1 cellular context compared by ENCODE assay signal in the genomic region with DNA sequence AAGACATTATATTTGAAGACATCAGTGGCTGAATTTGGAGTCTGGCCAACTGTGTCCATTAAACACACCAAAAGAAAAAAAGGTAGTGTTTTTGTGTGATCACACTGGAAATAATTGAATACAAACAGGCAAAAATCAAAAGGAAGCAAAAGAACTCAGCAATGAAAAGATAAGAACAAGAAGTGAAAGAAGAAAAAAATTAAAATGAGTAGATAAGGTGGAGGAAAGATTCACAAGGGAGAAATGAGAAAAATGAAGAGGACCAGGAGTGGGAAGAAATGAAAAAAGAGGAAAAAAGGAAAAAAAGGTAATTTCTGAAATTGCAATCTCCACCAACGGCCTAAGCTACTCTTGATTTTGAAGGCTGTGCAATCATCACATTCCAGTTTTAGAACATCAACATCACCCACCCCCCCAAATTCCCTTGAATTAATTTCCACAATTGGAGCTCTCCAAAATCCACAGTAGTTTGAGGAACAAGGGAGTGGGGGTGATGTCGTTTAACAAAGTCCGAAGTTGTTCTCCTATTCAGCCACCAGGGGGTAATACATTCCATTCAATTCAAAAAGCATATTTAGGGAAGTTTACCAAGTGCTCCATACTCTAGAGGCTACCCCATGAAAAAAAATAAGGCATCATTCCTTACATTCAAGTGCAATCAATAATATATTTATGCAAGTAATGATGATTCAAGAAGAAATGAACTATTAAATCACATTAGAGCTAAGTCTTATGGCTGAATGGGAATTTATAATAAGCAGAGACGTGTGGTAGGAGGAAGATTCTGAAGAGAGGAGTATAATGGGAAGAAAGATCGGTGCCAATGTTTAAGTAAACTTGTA.
TF ChIP-seq lines count a peak whose summit lies in the region.

No MANE protein-coding gene starts in this region.

TF ChIP-seq in K562, 482 proteins besides CTCF, POLR2A, EP300 and RAD21 (continued from another document):
- TF ChIP-seq, protein P1, sequence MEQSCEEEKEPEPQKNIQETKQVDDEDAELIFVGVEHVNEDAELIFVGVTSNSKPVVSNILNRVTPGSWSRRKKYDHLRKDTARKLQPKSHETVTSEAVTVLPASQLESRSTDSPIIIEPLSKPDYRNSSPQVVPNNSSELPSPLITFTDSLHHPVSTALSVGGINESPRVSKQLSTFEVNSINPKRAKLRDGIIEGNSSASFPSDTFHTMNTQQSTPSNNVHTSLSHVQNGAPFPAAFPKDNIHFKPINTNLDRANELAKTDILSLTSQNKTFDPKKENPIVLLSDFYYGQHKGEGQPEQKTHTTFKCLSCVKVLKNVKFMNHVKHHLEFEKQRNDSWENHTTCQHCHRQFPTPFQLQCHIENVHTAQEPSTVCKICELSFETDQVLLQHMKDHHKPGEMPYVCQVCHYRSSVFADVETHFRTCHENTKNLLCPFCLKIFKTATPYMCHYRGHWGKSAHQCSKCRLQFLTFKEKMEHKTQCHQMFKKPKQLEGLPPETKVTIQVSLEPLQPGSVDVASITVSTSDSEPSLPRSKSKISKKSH (CRISPR knock-in tag; IDR thresholded peaks at IDR 0.05): no peak
- TF ChIP-seq ZNF3 (CRISPR knock-in tag; IDR thresholded peaks at IDR 0.05): no peak
- TF ChIP-seq CHD2 (IDR thresholded peaks at IDR 0.05; ENCODE audit: low read depth, low read length): no peak
- TF ChIP-seq CBFA2T2 (conservative IDR thresholded peaks at IDR 0.05): no peak
- TF ChIP-seq ZNF311 (CRISPR knock-in tag; IDR thresholded peaks at IDR 0.05): no peak
- no peak for TF ChIP-seq CTBP1 (IDR thresholded peaks at IDR 0.05; ENCODE audit: borderline replicate concordance)
- TF ChIP-seq, protein P2, sequence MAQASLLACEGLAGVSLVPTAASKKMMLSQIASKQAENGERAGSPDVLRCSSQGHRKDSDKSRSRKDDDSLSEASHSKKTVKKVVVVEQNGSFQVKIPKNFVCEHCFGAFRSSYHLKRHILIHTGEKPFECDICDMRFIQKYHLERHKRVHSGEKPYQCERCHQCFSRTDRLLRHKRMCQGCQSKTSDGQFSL (CRISPR knock-in tag; IDR thresholded peaks at IDR 0.05): no peak
- TF ChIP-seq, protein P2 (tag; IDR thresholded peaks at IDR 0.05): 0 out of 4 replicates have a peak, but pooled peaks of 1 of the 2 experiments have one; percentile 21
- TF ChIP-seq SREBF2 (CRISPR knock-in tag; IDR thresholded peaks at IDR 0.05): no peak
- no peak for TF ChIP-seq ZNF124 (CRISPR knock-in tag; IDR thresholded peaks at IDR 0.05)
- TF ChIP-seq SMARCA4 (IDR thresholded peaks at IDR 0.05): no peak
- 0 out of 2 replicates have a peak, but pooled peaks have one; percentile 60 for TF ChIP-seq LARP7 (IDR thresholded peaks at IDR 0.05)
- TF ChIP-seq MAZ (CRISPR knock-in tag; conservative IDR thresholded peaks at IDR 0.05 in 1 of 2, IDR thresholded peaks at IDR 0.05 in 1 of 2): peak in 1 of 2 experiments; percentile 53; a peak in 1 of 4 replicates
- TF ChIP-seq, protein P3, sequence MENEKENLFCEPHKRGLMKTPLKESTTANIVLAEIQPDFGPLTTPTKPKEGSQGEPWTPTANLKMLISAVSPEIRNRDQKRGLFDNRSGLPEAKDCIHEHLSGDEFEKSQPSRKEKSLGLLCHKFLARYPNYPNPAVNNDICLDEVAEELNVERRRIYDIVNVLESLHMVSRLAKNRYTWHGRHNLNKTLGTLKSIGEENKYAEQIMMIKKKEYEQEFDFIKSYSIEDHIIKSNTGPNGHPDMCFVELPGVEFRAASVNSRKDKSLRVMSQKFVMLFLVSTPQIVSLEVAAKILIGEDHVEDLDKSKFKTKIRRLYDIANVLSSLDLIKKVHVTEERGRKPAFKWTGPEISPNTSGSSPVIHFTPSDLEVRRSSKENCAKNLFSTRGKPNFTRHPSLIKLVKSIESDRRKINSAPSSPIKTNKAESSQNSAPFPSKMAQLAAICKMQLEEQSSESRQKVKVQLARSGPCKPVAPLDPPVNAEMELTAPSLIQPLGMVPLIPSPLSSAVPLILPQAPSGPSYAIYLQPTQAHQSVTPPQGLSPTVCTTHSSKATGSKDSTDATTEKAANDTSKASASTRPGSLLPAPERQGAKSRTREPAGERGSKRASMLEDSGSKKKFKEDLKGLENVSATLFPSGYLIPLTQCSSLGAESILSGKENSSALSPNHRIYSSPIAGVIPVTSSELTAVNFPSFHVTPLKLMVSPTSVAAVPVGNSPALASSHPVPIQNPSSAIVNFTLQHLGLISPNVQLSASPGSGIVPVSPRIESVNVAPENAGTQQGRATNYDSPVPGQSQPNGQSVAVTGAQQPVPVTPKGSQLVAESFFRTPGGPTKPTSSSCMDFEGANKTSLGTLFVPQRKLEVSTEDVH (IDR thresholded peaks at IDR 0.05; ENCODE audit: low read depth, partially characterized antibody): no peak
- TF ChIP-seq FOXJ3 (CRISPR knock-in tag; IDR thresholded peaks at IDR 0.05): no peak
- no peak for TF ChIP-seq CEBPG (CRISPR knock-in tag; IDR thresholded peaks at IDR 0.05)
- no peak for TF ChIP-seq CEBPG (tag; conservative IDR thresholded peaks at IDR 0.05 in 1 of 2, IDR thresholded peaks at IDR 0.05 in 1 of 2)
- TF ChIP-seq NR0B1 (IDR thresholded peaks at IDR 0.05; ENCODE audit: partially characterized antibody): no peak
- TF ChIP-seq, protein P4, sequence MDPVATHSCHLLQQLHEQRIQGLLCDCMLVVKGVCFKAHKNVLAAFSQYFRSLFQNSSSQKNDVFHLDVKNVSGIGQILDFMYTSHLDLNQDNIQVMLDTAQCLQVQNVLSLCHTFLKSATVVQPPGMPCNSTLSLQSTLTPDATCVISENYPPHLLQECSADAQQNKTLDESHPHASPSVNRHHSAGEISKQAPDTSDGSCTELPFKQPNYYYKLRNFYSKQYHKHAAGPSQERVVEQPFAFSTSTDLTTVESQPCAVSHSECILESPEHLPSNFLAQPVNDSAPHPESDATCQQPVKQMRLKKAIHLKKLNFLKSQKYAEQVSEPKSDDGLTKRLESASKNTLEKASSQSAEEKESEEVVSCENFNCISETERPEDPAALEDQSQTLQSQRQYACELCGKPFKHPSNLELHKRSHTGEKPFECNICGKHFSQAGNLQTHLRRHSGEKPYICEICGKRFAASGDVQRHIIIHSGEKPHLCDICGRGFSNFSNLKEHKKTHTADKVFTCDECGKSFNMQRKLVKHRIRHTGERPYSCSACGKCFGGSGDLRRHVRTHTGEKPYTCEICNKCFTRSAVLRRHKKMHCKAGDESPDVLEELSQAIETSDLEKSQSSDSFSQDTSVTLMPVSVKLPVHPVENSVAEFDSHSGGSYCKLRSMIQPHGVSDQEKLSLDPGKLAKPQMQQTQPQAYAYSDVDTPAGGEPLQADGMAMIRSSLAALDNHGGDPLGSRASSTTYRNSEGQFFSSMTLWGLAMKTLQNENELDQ (CRISPR knock-in tag; IDR thresholded peaks at IDR 0.05; ENCODE audit: borderline replicate concordance): no peak
- TF ChIP-seq RBM39 (optimal IDR thresholded peaks at IDR 0.05; ENCODE audit: low read depth, low read length): no peak
